ENCODE assay signal across 1 cellular context in genomic region chr11:64742087-64742939, GRCh38.
TF ChIP-seq lines count a peak whose summit lies in the region.

No MANE protein-coding gene starts in this region.

TF ChIP-seq in endothelial cell of umbilical vein, 7 proteins besides CTCF, POLR2A, EP300 and RAD21:
- TF ChIP-seq EZH2 (IDR thresholded peaks at IDR 0.05; ENCODE audit: borderline replicate concordance, low read depth, low read length, severe bottlenecking) (no peak), FOS (IDR thresholded peaks at IDR 0.05; ENCODE audit: borderline replicate concordance, insufficient read depth, low read length) (no peak), MYC (IDR thresholded peaks at IDR 0.05; ENCODE audit: low read depth, low read length) (no peak)
